18 cellular contexts compared by ENCODE assay signal in the genomic region with DNA sequence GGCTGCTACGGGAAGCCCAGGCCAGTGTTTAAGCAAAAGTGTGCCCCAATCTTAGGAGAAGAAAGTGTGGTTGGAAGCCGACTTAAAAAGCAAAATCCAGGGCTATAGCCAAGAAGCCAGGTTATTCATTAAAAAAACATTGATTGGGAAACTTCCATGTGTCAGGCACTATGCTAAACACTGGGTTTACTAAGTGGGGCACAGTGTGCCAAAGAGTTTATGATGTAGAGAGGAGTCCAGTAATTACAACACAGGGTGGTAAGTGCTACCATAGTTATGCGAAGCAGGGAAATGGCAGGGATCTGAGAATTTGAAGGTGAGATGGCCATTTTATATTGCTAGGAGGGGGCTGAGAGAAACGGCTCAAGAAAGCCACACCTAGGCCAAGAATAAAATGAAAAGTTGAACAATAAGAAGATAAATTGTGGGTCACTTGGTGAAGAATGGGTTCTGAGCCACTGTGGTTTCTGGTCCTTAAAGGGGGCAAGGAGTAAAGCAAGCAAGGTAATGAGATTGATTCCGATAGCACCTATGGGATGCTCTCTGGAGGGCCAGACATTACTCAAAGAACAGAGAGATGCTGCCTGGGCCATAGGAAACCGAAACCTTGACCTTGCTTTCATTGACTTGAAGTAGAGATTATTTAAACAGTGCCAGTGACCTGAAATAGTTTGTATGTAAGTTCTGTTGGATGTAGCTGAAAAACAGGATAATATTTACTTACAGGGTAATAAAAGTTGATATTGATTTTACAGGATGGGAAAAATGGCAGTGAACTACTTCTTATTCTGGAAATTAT.
DNase-seq lines count a peak whose midpoint lies in the region; ATAC-seq and TF ChIP-seq lines count a peak whose summit lies in the region.
"Had no signal": no experiment of that assay in that cellular context is flagged by ENCODE, and none has a peak within 500 bp of the region (broad histone marks: within the 10 kb centered on the region; RNA-seq: fewer than 3 reads in every experiment).

No MANE protein-coding gene starts in this region.

- H3K36me3 ChIP-seq in liver (ENCODE audit: control insufficient read depth in 4 of 4, insufficient read depth in 3 of 4, low read depth in 1 of 4, low read length in 3 of 4), result no peaks in the 10 kb centered on the region
- H3K36me3 ChIP-seq: ascending aorta, right atrium auricular region, thoracic aorta had no signal

- peak; percentile 9 to 59 for TF ChIP-seq RAD21 in liver (IDR thresholded peaks at IDR 0.05)

- H3K4me1 ChIP-seq in liver (ENCODE audit: control insufficient read depth in 4 of 4, insufficient read depth in 4 of 4, low read length in 3 of 4), result peaks cover 8 to 63% (median 40%) of the 10 kb centered on the region in 4 donors
- H3K4me1 ChIP-seq: ascending aorta, right atrium auricular region had no signal

- no peak overlapping the region for H3K4me3 ChIP-seq in epithelial cell of esophagus (ENCODE audit: low read length)
- H3K4me3 ChIP-seq in liver (ENCODE audit: low read depth in 1 of 3, low read length in 3 of 3), result peak overlapping the region; percentile 7 to 48 (median 8)
- H3K4me3 ChIP-seq: ascending aorta, dorsolateral prefrontal cortex, right atrium auricular region, thoracic aorta had no signal

- WGBS in liver, result 26% methylated on average over 6 of the region's 6 CpGs

- no peak for TF ChIP-seq CTCF in 22Rv1 (IDR thresholded peaks at IDR 0.05)
- TF ChIP-seq CTCF in epithelial cell of esophagus (IDR thresholded peaks at IDR 0.05; ENCODE audit: insufficient read depth, low read depth, low read length, missing control alignments), result no peak
- TF ChIP-seq CTCF in liver (IDR thresholded peaks at IDR 0.05; ENCODE audit: low read depth, low read length, missing input control), result no peak
- TF ChIP-seq CTCF in GM20000 (IDR thresholded peaks at IDR 0.05; ENCODE audit: extremely low read depth, missing control alignments), result no peak

- ATAC-seq in HG03039 (IDR thresholded peaks at IDR 0.05; ENCODE audit: unreplicated experiment), result no peak
- no peak for ATAC-seq in HG02588 (IDR thresholded peaks at IDR 0.05; ENCODE audit: unreplicated experiment)
- ATAC-seq: activated CD4-positive, CD25-positive, alpha-beta regulatory T cell treated with anti-CD3 and anti-CD28 coated beads, Interleukin-2, amount 50 U/mL, for 24 hours had no signal

- H3K27ac ChIP-seq in 22Rv1 (peak overlapping the region; percentile 89), liver (ENCODE audit: low read depth in 1 of 2, low read length in 2 of 2) (peak overlapping the region; percentile 86 to 92)
- H3K27ac ChIP-seq: ascending aorta, dorsolateral prefrontal cortex, right atrium auricular region, RWPE1, thoracic aorta had no signal

- peaks cover 0 to 9% (median 0%) of the 10 kb centered on the region in 4 donors for H3K9me3 ChIP-seq in liver (ENCODE audit: control insufficient read depth in 4 of 4, low read length in 3 of 4)
- H3K9me3 ChIP-seq: ascending aorta, thoracic aorta had no signal

- peak overlapping the region; percentile 23 to 85 for H3K9ac ChIP-seq in liver (ENCODE audit: low read depth in 1 of 2, low read length in 2 of 2)

- peak; percentile 70 for DNase-seq in LHCN-M2 (ENCODE audit: low read depth)
- DNase-seq in epithelial cell of esophagus (ENCODE audit: low read depth), result peak; percentile 42
- no peak for DNase-seq in HuH-7.5 (ENCODE audit: low spot score)
- no peak for DNase-seq in GM20000 (ENCODE audit: low spot score)
- DNase-seq: activated gamma-delta T cell; CD4-positive, alpha-beta memory T cell; dorsolateral prefrontal cortex; NCI-H1930; NCI-H774 had no signal

- H3K27me3 ChIP-seq in liver (ENCODE audit: control insufficient read depth in 4 of 4, insufficient read depth in 4 of 4, low read length in 3 of 4), result no peaks in the 10 kb centered on the region
- H3K27me3 ChIP-seq: ascending aorta, right atrium auricular region had no signal

TF ChIP-seq in liver, 16 proteins besides CTCF, POLR2A, EP300 and RAD21:
- TF ChIP-seq FOXA2 (IDR thresholded peaks at IDR 0.05), result peak; percentile 43
- peak; percentile 53 to 72 for TF ChIP-seq HNF4A (conservative IDR thresholded peaks at IDR 0.05)
- peak in 1 of 2 donors; percentile 43 for TF ChIP-seq JUND (IDR thresholded peaks at IDR 0.05)
- no peak for TF ChIP-seq EGR1 (IDR thresholded peaks at IDR 0.05; ENCODE audit: low read depth in 2 of 2)
- no peak for TF ChIP-seq NR2F2 (IDR thresholded peaks at IDR 0.05)
- no peak for TF ChIP-seq TAF1 (conservative IDR thresholded peaks at IDR 0.05)
- TF ChIP-seq SP1 (IDR thresholded peaks at IDR 0.05), result peak; percentile 71
- TF ChIP-seq YY1 (IDR thresholded peaks at IDR 0.05), result peak; percentile 86
- no peak for TF ChIP-seq REST (IDR thresholded peaks at IDR 0.05)
- peak; percentile 53 to 82 for TF ChIP-seq RXRA (IDR thresholded peaks at IDR 0.05)
- TF ChIP-seq, protein P1, sequence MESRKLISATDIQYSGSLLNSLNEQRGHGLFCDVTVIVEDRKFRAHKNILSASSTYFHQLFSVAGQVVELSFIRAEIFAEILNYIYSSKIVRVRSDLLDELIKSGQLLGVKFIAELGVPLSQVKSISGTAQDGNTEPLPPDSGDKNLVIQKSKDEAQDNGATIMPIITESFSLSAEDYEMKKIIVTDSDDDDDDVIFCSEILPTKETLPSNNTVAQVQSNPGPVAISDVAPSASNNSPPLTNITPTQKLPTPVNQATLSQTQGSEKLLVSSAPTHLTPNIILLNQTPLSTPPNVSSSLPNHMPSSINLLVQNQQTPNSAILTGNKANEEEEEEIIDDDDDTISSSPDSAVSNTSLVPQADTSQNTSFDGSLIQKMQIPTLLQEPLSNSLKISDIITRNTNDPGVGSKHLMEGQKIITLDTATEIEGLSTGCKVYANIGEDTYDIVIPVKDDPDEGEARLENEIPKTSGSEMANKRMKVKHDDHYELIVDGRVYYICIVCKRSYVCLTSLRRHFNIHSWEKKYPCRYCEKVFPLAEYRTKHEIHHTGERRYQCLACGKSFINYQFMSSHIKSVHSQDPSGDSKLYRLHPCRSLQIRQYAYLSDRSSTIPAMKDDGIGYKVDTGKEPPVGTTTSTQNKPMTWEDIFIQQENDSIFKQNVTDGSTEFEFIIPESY (IDR thresholded peaks at IDR 0.05), result peak; percentile 48
- TF ChIP-seq GABPA (IDR thresholded peaks at IDR 0.05 in 1 of 2, conservative IDR thresholded peaks at IDR 0.05 in 1 of 2), result no peak
- peak; percentile 4 for TF ChIP-seq HNF4G (IDR thresholded peaks at IDR 0.05)
- no peak for TF ChIP-seq ATF3 (IDR thresholded peaks at IDR 0.05)
- TF ChIP-seq, protein P2, sequence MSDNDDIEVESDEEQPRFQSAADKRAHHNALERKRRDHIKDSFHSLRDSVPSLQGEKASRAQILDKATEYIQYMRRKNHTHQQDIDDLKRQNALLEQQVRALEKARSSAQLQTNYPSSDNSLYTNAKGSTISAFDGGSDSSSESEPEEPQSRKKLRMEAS (IDR thresholded peaks at IDR 0.05), result peak; percentile 66
- peak; percentile 34 for TF ChIP-seq FOXA1 (IDR thresholded peaks at IDR 0.05)

Comparison
In these comparisons a context has a peak if more than half of its experiments do, and no peak if none do; other contexts are left out.
1. DNase-seq: peak in LHCN-M2 (single experiment) and epithelial cell of esophagus (single experiment); none in HuH-7.5 (single experiment) and GM20000 (single experiment).